In the genomic region with DNA sequence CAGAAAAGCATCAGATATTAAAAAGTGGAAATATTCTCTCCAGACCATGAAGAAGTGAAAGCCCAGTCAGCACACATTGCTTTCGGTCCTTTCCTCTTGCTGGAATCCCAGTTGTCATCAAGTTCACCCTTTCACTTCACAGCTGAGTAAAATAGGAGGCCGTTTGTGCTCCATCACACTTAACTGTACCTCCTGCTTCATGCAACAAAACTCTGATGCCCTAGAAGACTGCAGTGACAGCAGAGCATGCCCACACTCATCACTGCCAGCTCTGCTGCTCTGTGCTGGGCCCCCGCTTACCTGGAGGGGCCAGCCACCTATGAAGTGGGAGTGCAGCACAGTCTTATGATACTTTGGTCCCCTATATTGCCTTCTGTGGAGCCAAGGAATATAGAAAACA, we compare ENCODE assay signal across 15 cellular contexts.
DNase-seq lines count a peak whose midpoint lies in the region; ATAC-seq, FAIRE-seq and TF ChIP-seq lines count a peak whose summit lies in the region.
"Had no signal": no experiment of that assay in that cellular context is flagged by ENCODE, and none has a peak within 500 bp of the region (broad histone marks: within the 10 kb centered on the region; RNA-seq: fewer than 3 reads in every experiment).

No MANE protein-coding gene starts in this region.

- no peak for FAIRE-seq in GM12891 (lab: Jason Lieb, UNC)

- peak overlapping the region; percentile 16 for H3K27ac Mint-ChIP-seq in central memory CD8-positive, alpha-beta T cell (ENCODE audit: low read depth)

- peaks cover 3 to 12% of the 10 kb centered on the region in 2 donors for H3K4me1 ChIP-seq in right atrium auricular region
- peaks cover 3% of the 10 kb centered on the region for H3K4me1 ChIP-seq in right cardiac atrium (ENCODE audit: control insufficient read depth, insufficient read depth, low read length)

- no peak overlapping the region for H3K4me3 Mint-ChIP-seq in central memory CD8-positive, alpha-beta T cell

- no peaks in the 10 kb centered on the region for H3K27me3 ChIP-seq in right atrium auricular region
- H3K27me3 ChIP-seq in right cardiac atrium (ENCODE audit: control insufficient read depth, insufficient read depth), result no peaks in the 10 kb centered on the region
- H3K27me3 ChIP-seq: Peyer's patch had no signal

- H3K27ac ChIP-seq in right atrium auricular region, result peak overlapping the region in 1 of 2 donors; percentile 10
- H3K27ac ChIP-seq in right cardiac atrium (ENCODE audit: low read length), result no peak overlapping the region

- H3K9me3 Mint-ChIP-seq in central memory CD8-positive, alpha-beta T cell, result no peaks in the 10 kb centered on the region
- H3K9me3 Mint-ChIP-seq: CD4-positive, CD25-positive, alpha-beta regulatory T cell had no signal

- DNase-seq in Right ventricle myocardium superior (no peak), right atrium auricular region (ENCODE audit: low spot score) (no peak), right cardiac atrium (no peak), GM12891 (ENCODE audit: insufficient read length, low spot score) (no peak), NCI-H1417 treated with DMSO at 0.1 percent for 48 hours (lab: John Stamatoyannopoulos, UW) (no peak), inferior parietal cortex (ENCODE audit: extremely low spot score) (no peak)
- no peak for DNase-seq in central memory CD8-positive, alpha-beta T cell (ENCODE audit: low spot score in 2 of 2)
- DNase-seq: ACHN; CD4-positive, CD25-positive, alpha-beta regulatory T cell; EL; H7; NCI-H1092; NCI-H2081 treated with DMSO at 0.1 percent for 48 hours; NCI-H510A treated with DMSO at 0.1 percent for 48 hours; Peyer's patch had no signal

- ATAC-seq in Right ventricle myocardium superior (ENCODE audit: poor library complexity) (peak; percentile 84), right cardiac atrium (peak; percentile 46 to 77)
- ATAC-seq in central memory CD8-positive, alpha-beta T cell (replicated peaks; ENCODE audit: extremely low read depth, poor library complexity, severe bottlenecking), result no peak

- TF ChIP-seq POLR2A in GM12891 (IDR thresholded peaks at IDR 0.05; ENCODE audit: low read depth, low read length), result no peak

- 49% methylated on average over 3 of the region's 3 CpGs for WGBS in right cardiac atrium

- intact Hi-C loops in Right ventricle myocardium superior (cut with DNase I) (no loop called here), right cardiac atrium (cut with DNase I) (loop anchor here in 1 of 4 donors (10.0 kb wide), 1 partner anchor 57 kb away; no protein-coding TSS in a partner anchor)

- no peaks in the 10 kb centered on the region for H3K27me3 Mint-ChIP-seq in central memory CD8-positive, alpha-beta T cell
- H3K27me3 Mint-ChIP-seq: CD4-positive, CD25-positive, alpha-beta regulatory T cell had no signal

- H3K9me3 ChIP-seq in right atrium auricular region (no peaks in the 10 kb centered on the region), right cardiac atrium (ENCODE audit: control insufficient read depth, low read length) (no peaks in the 10 kb centered on the region)
- H3K9me3 ChIP-seq: Peyer's patch had no signal

- H3K4me1 Mint-ChIP-seq in central memory CD8-positive, alpha-beta T cell, result peaks cover 5% of the 10 kb centered on the region

- peaks cover 38% of the 10 kb centered on the region for H3K36me3 Mint-ChIP-seq in central memory CD8-positive, alpha-beta T cell (ENCODE audit: insufficient read depth)

- H3K4me3 ChIP-seq in right atrium auricular region (no peak overlapping the region), right cardiac atrium (ENCODE audit: low read length) (no peak overlapping the region)
- H3K4me3 ChIP-seq: Peyer's patch had no signal

- H3K36me3 ChIP-seq in right atrium auricular region, result peaks cover 47% of the 10 kb centered on the region

- no peak for TF ChIP-seq CTCF in right atrium auricular region (IDR thresholded peaks at IDR 0.05)

TF ChIP-seq in GM12891, 5 proteins besides CTCF, POLR2A, EP300 and RAD21:
- TF ChIP-seq TAF1 (IDR thresholded peaks at IDR 0.05; ENCODE audit: low read depth, low read length) (no peak), POLR2AphosphoS5 (IDR thresholded peaks at IDR 0.05; ENCODE audit: low read depth, low read length) (no peak), PAX5 (IDR thresholded peaks at IDR 0.05; ENCODE audit: insufficient read depth, low read length, severe bottlenecking) (no peak), POU2F2 (IDR thresholded peaks at IDR 0.05; ENCODE audit: low read depth, low read length) (no peak), SPI1 (IDR thresholded peaks at IDR 0.05; ENCODE audit: low read depth, low read length) (no peak)
